ENCODE assay signal across 1 cellular context in genomic region chr15:74227968-74228722, GRCh38.
TF ChIP-seq lines count a peak whose summit lies in the region.

No MANE protein-coding gene starts in this region.

TF ChIP-seq in H1, 55 proteins besides CTCF, POLR2A, EP300 and RAD21:
- no peak for TF ChIP-seq RBBP5 (IDR thresholded peaks at IDR 0.05; ENCODE audit: borderline replicate concordance, low read depth, low read length)
- TF ChIP-seq KDM1A (IDR thresholded peaks at IDR 0.05; ENCODE audit: borderline replicate concordance, low read length), result no peak
- TF ChIP-seq CBX5 (IDR thresholded peaks at IDR 0.05; ENCODE audit: low read depth, low read length), result no peak
